In genomic region chr1:22489278-22489677, GRCh38 we compare ENCODE assay signal across 1 cellular context.
TF ChIP-seq lines count a peak whose summit lies in the region.

No MANE protein-coding gene starts in this region.

TF ChIP-seq in GM23338, 12 proteins besides CTCF, POLR2A, EP300 and RAD21:
- no peak for TF ChIP-seq ZNF462 (CRISPR knock-in tag; IDR thresholded peaks at IDR 0.05)
- TF ChIP-seq ZNF114 (CRISPR knock-in tag; IDR thresholded peaks at IDR 0.05) = no peak
- TF ChIP-seq EZH2 (IDR thresholded peaks at IDR 0.05; ENCODE audit: low read depth, unreplicated experiment) = no peak
- TF ChIP-seq REST (IDR thresholded peaks at IDR 0.05; ENCODE audit: unreplicated experiment) = no peak
TF ChIP-seq in GM23338: peak in this region for 0.
